Comparison of ENCODE assay signal across 12 cellular contexts in the genomic region with DNA sequence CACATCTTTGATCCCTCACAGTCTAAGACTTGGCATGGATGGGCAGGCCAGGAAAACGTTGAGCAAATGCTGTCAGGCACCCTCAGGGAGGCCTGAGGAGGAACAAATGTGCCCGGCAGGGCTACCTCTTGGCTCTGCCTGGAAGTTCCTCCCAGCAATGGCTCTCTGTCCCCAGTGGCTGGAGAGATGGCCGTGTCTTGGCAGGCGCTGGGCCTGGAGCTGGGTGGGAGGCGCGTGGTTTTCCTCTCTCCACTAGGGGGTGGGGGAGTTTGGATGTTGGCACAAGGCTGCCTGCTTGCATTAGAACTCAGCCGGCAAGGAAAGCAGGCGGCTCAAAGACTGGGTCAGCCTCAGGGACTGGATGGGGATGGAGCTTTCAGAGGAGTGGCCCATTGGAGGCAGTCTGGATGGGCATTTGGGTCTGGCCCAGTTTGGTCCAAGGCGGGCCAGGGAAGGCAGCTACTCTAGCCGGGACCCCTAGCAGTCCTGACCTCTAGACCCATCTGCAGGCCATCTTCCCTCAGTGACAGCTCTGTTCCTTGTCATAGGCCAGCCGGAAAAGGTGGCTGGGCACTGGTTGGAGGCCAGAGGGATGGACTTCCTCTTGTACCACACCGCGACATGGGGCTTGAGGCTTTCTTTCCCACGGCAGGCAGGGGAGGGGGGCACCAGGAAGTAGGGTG.
DNase-seq lines count a peak whose midpoint lies in the region; ATAC-seq and TF ChIP-seq lines count a peak whose summit lies in the region.
"Had no signal": no experiment of that assay in that cellular context is flagged by ENCODE, and none has a peak within 500 bp of the region (broad histone marks: within the 10 kb centered on the region; RNA-seq: fewer than 3 reads in every experiment).

No MANE protein-coding gene starts in this region.

- intact Hi-C loops in activated CD8-positive, alpha-beta T cell treated with anti-CD3 and anti-CD28 coated beads for 36 hours (cut with micrococcal nuclease), result no loop called here
- intact Hi-C loops in Panc1 (cut with micrococcal nuclease; ENCODE audit: unreplicated experiment), result no loop called here
- intact Hi-C loops in left lung (cut with DNase I), result no loop called here

- in situ Hi-C loops in Panc1 (cut with HindIII; ENCODE audit: low pct_unique_long_range_greater_than_20kb, low sequenced_read_pairs), result no loop called here

- ATAC-seq in activated CD8-positive, alpha-beta T cell treated with anti-CD3 and anti-CD28 coated beads for 36 hours, result no peak
- no peak for ATAC-seq in activated CD8-positive, alpha-beta T cell treated with anti-CD3 and anti-CD28 coated beads, Interleukin-2, amount 10 ng/mL, durations not matched to agents 7 days and 5 days
- ATAC-seq in Panc1 (peak; percentile 60; the same call in 1 of the 2 replicates), left lung (no peak)

- H3K9me3 Mint-ChIP-seq in activated CD8-positive, alpha-beta T cell treated with anti-CD3 and anti-CD28 coated beads for 36 hours, result no peaks in the 10 kb centered on the region
- H3K9me3 Mint-ChIP-seq in activated CD8-positive, alpha-beta T cell treated with anti-CD3 and anti-CD28 coated beads, Interleukin-2, amount 10 ng/mL, durations not matched to agents 7 days and 5 days (ENCODE audit: insufficient read depth), result no peaks in the 10 kb centered on the region

- no TSS peak for BruUV-seq in Panc1 (replicated peaks; lab: Mats Ljungman, UMichigan)

- H3K9me3 ChIP-seq in Panc1 (ENCODE audit: control insufficient read depth, insufficient read depth, low read depth, low read length), result no peaks in the 10 kb centered on the region; the same call in 1 of the 2 replicates
- no peaks in the 10 kb centered on the region for H3K9me3 ChIP-seq in cardiac muscle cell (ENCODE audit: low read depth)
- peaks cover 0 to 9% of the 10 kb centered on the region in 2 donors for H3K9me3 ChIP-seq in left lung
- H3K9me3 ChIP-seq: HAP-1, vagina had no signal

- DNase-seq in activated CD8-positive, alpha-beta T cell treated with anti-CD3 and anti-CD28 coated beads for 36 hours, result peak; percentile 2
- DNase-seq in activated CD8-positive, alpha-beta T cell treated with anti-CD3 and anti-CD28 coated beads, Interleukin-2, amount 10 ng/mL, durations not matched to agents 7 days and 5 days, result no peak
- DNase-seq in Panc1 (ENCODE audit: low read depth, low spot score) (no peak), cardiac muscle cell (ENCODE audit: low read depth in 1 of 2, low spot score in 1 of 2) (peak; percentile 18 to 20), substantia nigra (lab: John Stamatoyannopoulos, UW) (peak in 35 of 49 donors; percentile 4 to 68 (median 37)), glomerular visceral epithelial cell (ENCODE audit: extremely low spot score) (no peak), RWPE1 (ENCODE audit: low spot score) (no peak), left lung (no peak)
- DNase-seq: activated CD8-positive, alpha-beta memory T cell treated with anti-CD3 and anti-CD28 coated beads, Interleukin-2, amount 50 U/mL, for 48 hours; heart left ventricle had no signal

- H3K36me3 ChIP-seq in Panc1 (ENCODE audit: control insufficient read depth, insufficient read depth, low read length) (no peaks in the 10 kb centered on the region), cardiac muscle cell (no peaks in the 10 kb centered on the region), left lung (no peaks in the 10 kb centered on the region)
- H3K36me3 ChIP-seq: HAP-1, heart left ventricle, vagina had no signal

- H3K4me1 ChIP-seq in Panc1 (ENCODE audit: control insufficient read depth, insufficient read depth, low read length), result no peaks in the 10 kb centered on the region
- H3K4me1 ChIP-seq in cardiac muscle cell (ENCODE audit: low read depth), result no peaks in the 10 kb centered on the region
- H3K4me1 ChIP-seq in left lung, result no peaks in the 10 kb centered on the region
- H3K4me1 ChIP-seq: HAP-1, vagina had no signal

- no peak overlapping the region for H3K4me3 Mint-ChIP-seq in activated CD8-positive, alpha-beta T cell treated with anti-CD3 and anti-CD28 coated beads for 36 hours
- no peak overlapping the region for H3K4me3 Mint-ChIP-seq in activated CD8-positive, alpha-beta T cell treated with anti-CD3 and anti-CD28 coated beads, Interleukin-2, amount 10 ng/mL, durations not matched to agents 7 days and 5 days

- POLR2A ChIA-PET in activated CD8-positive, alpha-beta T cell treated with anti-CD3 and anti-CD28 coated beads for 36 hours (lab: Charles Lee), result no interaction called here
- POLR2A ChIA-PET in activated CD8-positive, alpha-beta T cell treated with anti-CD3 and anti-CD28 coated beads, Interleukin-2, amount 10 ng/mL, durations not matched to agents 7 days and 5 days (lab: Charles Lee), result no interaction called here
- POLR2A ChIA-PET in Panc1 (lab: Charles Lee), result no interaction called here
- POLR2A ChIA-PET in RWPE1 (lab: Yijun Ruan, JAX; ENCODE audit: low non-redundant PET), result no interaction called here

- H3K4me1 Mint-ChIP-seq in activated CD8-positive, alpha-beta T cell treated with anti-CD3 and anti-CD28 coated beads for 36 hours (ENCODE audit: low read depth), result no peaks in the 10 kb centered on the region
- H3K4me1 Mint-ChIP-seq in activated CD8-positive, alpha-beta T cell treated with anti-CD3 and anti-CD28 coated beads, Interleukin-2, amount 10 ng/mL, durations not matched to agents 7 days and 5 days (ENCODE audit: low read depth), result peaks cover 3% of the 10 kb centered on the region

- H3K27ac Mint-ChIP-seq in activated CD8-positive, alpha-beta T cell treated with anti-CD3 and anti-CD28 coated beads for 36 hours, result no peak overlapping the region
- no peak overlapping the region for H3K27ac Mint-ChIP-seq in activated CD8-positive, alpha-beta T cell treated with anti-CD3 and anti-CD28 coated beads, Interleukin-2, amount 10 ng/mL, durations not matched to agents 7 days and 5 days

- H3K36me3 Mint-ChIP-seq in activated CD8-positive, alpha-beta T cell treated with anti-CD3 and anti-CD28 coated beads for 36 hours (ENCODE audit: low read depth), result no peaks in the 10 kb centered on the region
- no peaks in the 10 kb centered on the region for H3K36me3 Mint-ChIP-seq in activated CD8-positive, alpha-beta T cell treated with anti-CD3 and anti-CD28 coated beads, Interleukin-2, amount 10 ng/mL, durations not matched to agents 7 days and 5 days (ENCODE audit: low read depth)

- no peak for TF ChIP-seq CTCF in activated CD8-positive, alpha-beta T cell treated with anti-CD3 and anti-CD28 coated beads for 36 hours (IDR thresholded peaks at IDR 0.05)
- peak; percentile 13; the same call in 1 of the 2 replicates for TF ChIP-seq CTCF in Panc1 (IDR thresholded peaks at IDR 0.05)
- TF ChIP-seq CTCF in cardiac muscle cell (IDR thresholded peaks at IDR 0.05; ENCODE audit: low read depth, low read length), result peak; percentile 26
- no peak for TF ChIP-seq CTCF in RWPE1 (conservative IDR thresholded peaks at IDR 0.05; ENCODE audit: low read depth)
- TF ChIP-seq CTCF in left lung (IDR thresholded peaks at IDR 0.05), result no peak

- H3K27me3 ChIP-seq in Panc1 (ENCODE audit: control insufficient read depth, insufficient read depth, low read length) (peaks cover 3% of the 10 kb centered on the region; the same call in 1 of the 2 replicates), cardiac muscle cell (no peaks in the 10 kb centered on the region), left lung (no peaks in the 10 kb centered on the region)
- H3K27me3 ChIP-seq: heart left ventricle, vagina had no signal

- H3K4me3 ChIP-seq in Panc1 (ENCODE audit: low read depth in 2 of 2, low read length in 2 of 2) (no peak overlapping the region), cardiac muscle cell (no peak overlapping the region), left lung (no peak overlapping the region)
- H3K4me3 ChIP-seq: HAP-1, heart left ventricle, vagina had no signal

- H3K27me3 Mint-ChIP-seq in activated CD8-positive, alpha-beta T cell treated with anti-CD3 and anti-CD28 coated beads for 36 hours, result peaks cover 4% of the 10 kb centered on the region
- H3K27me3 Mint-ChIP-seq in activated CD8-positive, alpha-beta T cell treated with anti-CD3 and anti-CD28 coated beads, Interleukin-2, amount 10 ng/mL, durations not matched to agents 7 days and 5 days (ENCODE audit: low read depth), result no peaks in the 10 kb centered on the region

- H3K27ac ChIP-seq in Panc1 (ENCODE audit: low read length), result no peak overlapping the region
- no peak overlapping the region for H3K27ac ChIP-seq in cardiac muscle cell
- H3K27ac ChIP-seq in substantia nigra (ENCODE audit: low read depth, low read length, poor library complexity, severe bottlenecking), result peak overlapping the region; percentile 24
- H3K27ac ChIP-seq in RWPE1, result no peak overlapping the region
- no peak overlapping the region for H3K27ac ChIP-seq in left lung
- H3K27ac ChIP-seq: vagina had no signal

- CTCF ChIA-PET in activated CD8-positive, alpha-beta T cell treated with anti-CD3 and anti-CD28 coated beads for 36 hours (lab: Charles Lee), result interaction anchor here (0.6 to 1.1 kb wide), 2 partner anchors 28 to 58 kb away, joined by 3 read pairs; no protein-coding TSS in a partner anchor
- CTCF ChIA-PET in activated CD8-positive, alpha-beta T cell treated with anti-CD3 and anti-CD28 coated beads, Interleukin-2, amount 10 ng/mL, durations not matched to agents 7 days and 5 days (lab: Charles Lee), result no interaction called here
- CTCF ChIA-PET in Panc1 (lab: Charles Lee) (interaction anchor here (1.0 kb wide), 1 partner anchor 185 kb away, joined by 3 read pairs; no protein-coding TSS in a partner anchor), RWPE1 (lab: Yijun Ruan, JAX) (interaction anchor here (0.8 kb wide), 1 partner anchor 63 kb away, joined by 3 read pairs; no protein-coding TSS in a partner anchor)

Comparison
In these comparisons a context has a peak if more than half of its experiments do, and no peak if none do; other contexts are left out.
1. DNase-seq: peak in activated CD8-positive, alpha-beta T cell treated with anti-CD3 and anti-CD28 coated beads for 36 hours (single experiment), cardiac muscle cell (2 of 2) and substantia nigra (35 of 49); none in activated CD8-positive, alpha-beta T cell treated with anti-CD3 and anti-CD28 coated beads, Interleukin-2, amount 10 ng/mL, durations not matched to agents 7 days and 5 days (single experiment), Panc1 (single experiment), glomerular visceral epithelial cell (single experiment), RWPE1 (single experiment) and left lung (0 of 2).
2. CTCF ChIP-seq: peak in Panc1 (single experiment) and cardiac muscle cell (single experiment); none in activated CD8-positive, alpha-beta T cell treated with anti-CD3 and anti-CD28 coated beads for 36 hours (single experiment), RWPE1 (single experiment) and left lung (0 of 2).